Comparison of ENCODE assay signal across 25 cellular contexts in genomic region chr11:72939031-72939430, GRCh38.
DNase-seq lines count a peak whose midpoint lies in the region; ATAC-seq, FAIRE-seq and TF ChIP-seq lines count a peak whose summit lies in the region.
"Had no signal": no experiment of that assay in that cellular context is flagged by ENCODE, and none has a peak within 500 bp of the region (broad histone marks: within the 10 kb centered on the region; RNA-seq: fewer than 3 reads in every experiment).

No MANE protein-coding gene starts in this region.

- H2AFZ ChIP-seq in HepG2 (ENCODE audit: low read length) (no peak overlapping the region), endothelial cell of umbilical vein (ENCODE audit: low read depth, low read length) (no peak overlapping the region)
- H2AFZ ChIP-seq: GM23338 had no signal

- H3K27me3 ChIP-seq in liver (ENCODE audit: control insufficient read depth in 4 of 4, insufficient read depth in 4 of 4, low read length in 3 of 4) (no peaks in the 10 kb centered on the region), HepG2 (ENCODE audit: control insufficient read depth in 1 of 2, insufficient read depth in 2 of 2, low read length in 2 of 2) (no peaks in the 10 kb centered on the region), endothelial cell of umbilical vein (ENCODE audit: control insufficient read depth in 2 of 2, insufficient read depth in 2 of 2, low read length in 2 of 2) (no peaks in the 10 kb centered on the region)
- H3K27me3 ChIP-seq: SJSA1 had no signal

- TF ChIP-seq RAD21 in liver (IDR thresholded peaks at IDR 0.05): no peak
- no peak for TF ChIP-seq RAD21 in HepG2 (CRISPR knock-in tag; IDR thresholded peaks at IDR 0.05)

- CTCF ChIA-PET in HepG2 (lab: Yijun Ruan, JAX; ENCODE audit: low intra/inter-chr PET ratio, low total read pairs): no interaction called here
- CTCF ChIA-PET in endothelial cell of umbilical vein (lab: Charles Lee): interaction anchor here (0.6 to 4.5 kb wide), 5 partner anchors 15 to 238 kb away, joined by 3 to 21 read pairs (median 4); partner anchors contain the start of gene FCHSD2

- dilution Hi-C loops in endothelial cell of umbilical vein (cut with MboI; ENCODE audit: extremely low pct_ligation_motif_present, low sequenced_read_pairs): no loop called here

- H3K9me3 ChIP-seq in liver (ENCODE audit: control insufficient read depth in 4 of 4, low read length in 3 of 4) (no peaks in the 10 kb centered on the region), HepG2 (ENCODE audit: low read length) (no peaks in the 10 kb centered on the region), endothelial cell of umbilical vein (replicated peaks; ENCODE audit: control insufficient read depth, insufficient read depth, low read length) (no peaks in the 10 kb centered on the region)
- H3K9me3 ChIP-seq: A549, SJSA1 had no signal

- no peaks in the 10 kb centered on the region for H3K9me3 Mint-ChIP-seq in nephron
- H3K9me3 Mint-ChIP-seq: CD4-positive, alpha-beta memory T cell; GM23338; H9 had no signal

- H4K20me1 ChIP-seq in HepG2 (ENCODE audit: insufficient read depth, low read length) (no peaks in the 10 kb centered on the region), endothelial cell of umbilical vein (replicated peaks; ENCODE audit: control insufficient read depth, extremely low read depth, insufficient read depth, low read length) (no peaks in the 10 kb centered on the region)

- H3K4me1 Mint-ChIP-seq in nephron: peaks cover 5% of the 10 kb centered on the region
- H3K4me1 Mint-ChIP-seq: GM23338, H9 had no signal

- POLR2A ChIA-PET in HepG2 (lab: Yijun Ruan, JAX) (no interaction called here), endothelial cell of umbilical vein (lab: Charles Lee) (no interaction called here)

- in situ Hi-C loops in HepG2 (cut with HindIII; ENCODE audit: extremely low pct_ligation_motif_present, low pct_unique_long_range_greater_than_20kb): no loop called here

- no peak for ATAC-seq in HepG2
- no peak for ATAC-seq in GM18867 (IDR thresholded peaks at IDR 0.05; ENCODE audit: unreplicated experiment)
- ATAC-seq in HG03045 (IDR thresholded peaks at IDR 0.05; ENCODE audit: unreplicated experiment): no peak
- ATAC-seq: A549, GM23338 had no signal

- no peak for FAIRE-seq in HepG2 (lab: Jason Lieb, UNC)
- peak; percentile 70 for FAIRE-seq in endothelial cell of umbilical vein (lab: Jason Lieb, UNC)
- FAIRE-seq: A549, HTR-8/SVneo, RCC 7860 had no signal

- H3K36me3 ChIP-seq in liver (ENCODE audit: control insufficient read depth in 4 of 4, insufficient read depth in 3 of 4, low read depth in 1 of 4, low read length in 3 of 4): peaks cover 0 to 3% (median under 1%) of the 10 kb centered on the region in 4 donors
- H3K36me3 ChIP-seq in HepG2 (replicated peaks in 1 of 2; ENCODE audit: control insufficient read depth in 1 of 2, insufficient read depth in 2 of 2, low read length in 2 of 2): peaks cover 3 to 26% of the 10 kb centered on the region in 2 experiments
- H3K36me3 ChIP-seq in endothelial cell of umbilical vein (ENCODE audit: control insufficient read depth in 2 of 2, extremely low read depth in 1 of 2, insufficient read depth in 2 of 2, low read length in 2 of 2): no peaks in the 10 kb centered on the region
- H3K36me3 ChIP-seq: SJSA1 had no signal

- H3K27ac ChIP-seq in liver (ENCODE audit: low read depth in 1 of 2, low read length in 2 of 2): no peak overlapping the region
- no peak overlapping the region for H3K27ac ChIP-seq in HepG2 (ENCODE audit: extremely low read length, insufficient read depth, low read length)
- no peak overlapping the region for H3K27ac ChIP-seq in endothelial cell of umbilical vein (ENCODE audit: insufficient read depth, low read depth, low read length)
- H3K27ac ChIP-seq: A549, SJSA1 had no signal

- WGBS in liver: 76% methylated on average over 2 of the region's 2 CpGs
- 98% methylated on average over 2 of the region's 2 CpGs for WGBS in HepG2 (ENCODE audit: low lambda C conversion rate)

- H3K4me1 ChIP-seq in liver (ENCODE audit: control insufficient read depth in 4 of 4, insufficient read depth in 4 of 4, low read length in 3 of 4): no peaks in the 10 kb centered on the region
- no peaks in the 10 kb centered on the region for H3K4me1 ChIP-seq in HepG2 (ENCODE audit: insufficient read depth, low read length)
- peaks cover 29% of the 10 kb centered on the region for H3K4me1 ChIP-seq in endothelial cell of umbilical vein (ENCODE audit: control insufficient read depth, extremely low read depth, insufficient read depth, low read length)
- H3K4me1 ChIP-seq: A549, SJSA1 had no signal

- no peak overlapping the region for H3K4me3 Mint-ChIP-seq in nephron
- H3K4me3 Mint-ChIP-seq: CD4-positive, alpha-beta memory T cell; GM23338; H9 had no signal

- H3K4me2 ChIP-seq in HepG2 (ENCODE audit: low read depth, low read length) (no peak overlapping the region), endothelial cell of umbilical vein (ENCODE audit: insufficient read depth, low read length) (peak overlapping the region; percentile 69)
- H3K4me2 ChIP-seq: A549, GM23338 had no signal

- no peaks in the 10 kb centered on the region for H3K9me1 ChIP-seq in endothelial cell of umbilical vein (replicated peaks; ENCODE audit: control insufficient read depth, extremely low read depth, insufficient read depth, low read length)

- TF ChIP-seq POLR2A in HepG2 (IDR thresholded peaks at IDR 0.05; ENCODE audit: insufficient read depth in 1 of 2, low read depth in 2 of 2, low read length in 2 of 2) (no peak), endothelial cell of umbilical vein (IDR thresholded peaks at IDR 0.05; ENCODE audit: low read depth, low read length) (no peak)

- BruUV-seq in HepG2 (replicated peaks; lab: Mats Ljungman, UMichigan) (no TSS peak), endothelial cell of umbilical vein (replicated peaks; lab: Mats Ljungman, UMichigan) (no TSS peak)

- H3K36me3 Mint-ChIP-seq in nephron (ENCODE audit: low read depth): no peaks in the 10 kb centered on the region

- TF ChIP-seq CTCF in liver (IDR thresholded peaks at IDR 0.05; ENCODE audit: low read depth, low read length, missing input control): no peak
- no peak for TF ChIP-seq CTCF in HepG2 (CRISPR knock-in tag; IDR thresholded peaks at IDR 0.05)
- no peak for TF ChIP-seq CTCF in endothelial cell of umbilical vein (IDR thresholded peaks at IDR 0.05; ENCODE audit: extremely low read depth in 1 of 2, insufficient read depth in 1 of 2, low read depth in 1 of 2, low read length in 2 of 2)
- no peak for TF ChIP-seq CTCF in nephron (IDR thresholded peaks at IDR 0.05; ENCODE audit: unreplicated experiment in 3 of 3)

- no peaks in the 10 kb centered on the region for H3K27me3 Mint-ChIP-seq in nephron (ENCODE audit: low read depth)
- H3K27me3 Mint-ChIP-seq: CD4-positive, alpha-beta memory T cell had no signal

- H3K4me3 ChIP-seq in liver (ENCODE audit: low read depth in 1 of 3, low read length in 3 of 3): no peak overlapping the region
- no peak overlapping the region for H3K4me3 ChIP-seq in HepG2 (replicated peaks in 1 of 3; ENCODE audit: insufficient read depth in 1 of 3, low read depth in 2 of 3, low read length in 3 of 3)
- no peak overlapping the region for H3K4me3 ChIP-seq in endothelial cell of umbilical vein (replicated peaks in 1 of 3; ENCODE audit: insufficient read depth in 1 of 3, low read depth in 1 of 3, low read length in 3 of 3)
- H3K4me3 ChIP-seq: A549, GM23338, SJSA1 had no signal

- no peak for DNase-seq in HepG2 (ENCODE audit: low spot score)
- DNase-seq in endothelial cell of umbilical vein (ENCODE audit: low read depth, low spot score): peak; percentile 73
- DNase-seq in head of caudate nucleus: no peak
- DNase-seq: AML-193; C1 segment of cervical spinal cord; CD4-positive, alpha-beta memory T cell; COR-L47; DMS53; H9; KBM-7; MV-4-11; NCI-H1105; NCI-H1436 treated with DMSO at 0.1 percent for 48 hours; NCI-H187 treated with DMSO at 0.1 percent for 48 hours; NCI-H524 treated with DMSO at 0.1 percent for 48 hours; NCI-H774 had no signal

- intact Hi-C loops in HepG2 (cut with micrococcal nuclease; ENCODE audit: unreplicated experiment): no loop called here
- intact Hi-C loops in endothelial cell of umbilical vein (cut with micrococcal nuclease): no loop called here
- intact Hi-C loops in head of caudate nucleus (cut with DNase I): no loop called here

- peak overlapping the region; percentile 33 to 73 (median 61) for H3K27ac Mint-ChIP-seq in nephron
- H3K27ac Mint-ChIP-seq: GM23338 had no signal

- H3K79me2 ChIP-seq in HepG2 (ENCODE audit: insufficient read depth, low read length): no peaks in the 10 kb centered on the region
- H3K79me2 ChIP-seq in endothelial cell of umbilical vein (ENCODE audit: control insufficient read depth, insufficient read depth, low read length): peaks cover 4% of the 10 kb centered on the region

- H3K9ac ChIP-seq in liver (ENCODE audit: low read depth in 1 of 2, low read length in 2 of 2) (no peak overlapping the region), HepG2 (ENCODE audit: insufficient read depth, low read depth, low read length) (no peak overlapping the region), endothelial cell of umbilical vein (replicated peaks; ENCODE audit: extremely low read depth, insufficient read depth, low read length) (peak overlapping the region; percentile 10)

- no peak for TF ChIP-seq EP300 in HepG2 (IDR thresholded peaks at IDR 0.05; ENCODE audit: low read depth in 2 of 2, low read length in 2 of 2)
- TF ChIP-seq EP300 in HepG2 (CRISPR knock-in tag; IDR thresholded peaks at IDR 0.05; ENCODE audit: borderline replicate concordance): no peak

TF ChIP-seq in liver, 16 proteins besides CTCF, POLR2A, EP300 and RAD21:
- TF ChIP-seq JUND (IDR thresholded peaks at IDR 0.05): no peak
- peak; percentile 61 for TF ChIP-seq NR2F2 (IDR thresholded peaks at IDR 0.05)

TF ChIP-seq in endothelial cell of umbilical vein, 7 proteins besides CTCF, POLR2A, EP300 and RAD21:
- TF ChIP-seq JUN (IDR thresholded peaks at IDR 0.05; ENCODE audit: borderline replicate concordance, insufficient read depth, insufficient read length, low read depth) (no peak), FOS (IDR thresholded peaks at IDR 0.05; ENCODE audit: borderline replicate concordance, insufficient read depth, low read length) (peak; percentile 14)
TF ChIP-seq in endothelial cell of umbilical vein: peak in this region for 1.
